ENCODE assay signal across 8 cellular contexts in the genomic region with DNA sequence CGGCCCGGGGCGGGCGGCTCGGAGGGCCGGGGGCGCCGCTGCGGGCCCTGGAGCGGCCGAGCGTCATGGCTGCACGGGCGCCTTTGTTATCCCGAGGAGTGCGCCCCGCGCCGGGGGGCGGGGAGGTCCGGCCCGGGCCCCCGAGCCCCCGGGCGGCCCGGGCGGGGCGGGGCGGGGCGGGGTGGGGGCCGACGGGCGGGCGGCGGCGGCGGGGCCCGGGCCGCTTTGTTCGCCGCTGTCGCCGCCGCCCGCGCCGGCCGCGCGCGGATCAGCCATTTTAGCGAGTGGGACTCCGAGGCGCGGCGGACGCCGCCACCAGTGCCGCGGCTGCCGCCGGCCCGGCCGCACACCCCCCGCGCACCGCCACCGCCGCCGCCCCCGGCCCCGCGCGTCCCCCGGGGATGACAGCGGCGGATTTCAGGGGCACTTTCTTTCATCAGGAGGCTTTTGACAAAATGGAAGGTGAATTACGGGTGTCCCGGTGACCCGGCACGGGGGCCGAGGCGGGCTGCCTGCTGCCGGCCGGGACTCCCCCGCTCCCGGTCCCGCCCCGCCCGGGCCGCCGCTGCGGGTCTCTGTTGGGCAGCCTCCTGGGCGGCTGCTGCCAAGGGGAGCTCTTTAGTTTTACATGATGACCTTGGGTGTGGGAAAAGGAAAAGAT. TPM values are rescaled to one million over a fixed set of nuclear protein-coding genes. Genes with fewer than 3 reads are reported as not detected.
DNase-seq lines count a peak whose midpoint lies in the region; ATAC-seq and TF ChIP-seq lines count a peak whose summit lies in the region.

No MANE protein-coding gene starts in this region.

- H3K27ac ChIP-seq in SK-N-SH (ENCODE audit: low read depth in 2 of 2, low read length in 1 of 2) = no peak overlapping the region; a peak in 2 of 4 replicates

- no peak for TF ChIP-seq CTCF in SK-N-SH (IDR thresholded peaks at IDR 0.05)

- peaks cover 19% of the 10 kb centered on the region for H3K79me2 ChIP-seq in SK-N-SH (ENCODE audit: insufficient read depth)

- H3K27me3 Mint-ChIP-seq in activated CD4-positive, alpha-beta memory T cell treated with anti-CD3 and anti-CD28 coated beads for 36 hours = peaks cover 3% of the 10 kb centered on the region

- no peaks in the 10 kb centered on the region for H3K9me2 ChIP-seq in SK-N-SH

- H3K27me3 ChIP-seq in SK-N-SH (ENCODE audit: insufficient read depth) = no peaks in the 10 kb centered on the region

- WGBS in SK-N-SH (ENCODE audit: low lambda C conversion rate) = 33% methylated on average over 31 of the region's 94 CpGs

- peak overlapping the region; percentile 76 for H3K4me2 ChIP-seq in SK-N-SH

- H3K4me1 ChIP-seq in SK-N-SH (ENCODE audit: control insufficient read depth in 1 of 2, insufficient read depth in 2 of 2, low read depth in 1 of 2, low read length in 1 of 2) = peaks cover 0 to 3% of the 10 kb centered on the region in 2 experiments; a peak in 1 of 4 replicates

- intact Hi-C loops in activated CD4-positive, alpha-beta memory T cell treated with anti-CD3 and anti-CD28 coated beads for 36 hours (cut with micrococcal nuclease) = loop anchor here (5.0 to 10.0 kb wide), 3 partner anchors 48 to 212 kb away; no protein-coding TSS in a partner anchor

- H3K4me1 Mint-ChIP-seq in activated CD4-positive, alpha-beta memory T cell treated with anti-CD3 and anti-CD28 coated beads for 36 hours (ENCODE audit: low read depth) = peaks cover 9% of the 10 kb centered on the region

- H3K27ac Mint-ChIP-seq in activated CD4-positive, alpha-beta memory T cell treated with anti-CD3 and anti-CD28 coated beads for 36 hours = peak overlapping the region; percentile 5

- POLR2A ChIA-PET in SK-N-SH (lab: Yijun Ruan, JAX) = no interaction called here
- POLR2A ChIA-PET in activated CD4-positive, alpha-beta memory T cell treated with anti-CD3 and anti-CD28 coated beads for 36 hours (lab: Charles Lee) = interaction anchor here (1.1 kb wide), 1 partner anchor 217 kb away, joined by 4 read pairs; no protein-coding TSS in a partner anchor

- H4K20me1 ChIP-seq in SK-N-SH (ENCODE audit: insufficient read depth) = no peaks in the 10 kb centered on the region

- ATAC-seq in SK-N-SH treated with all-trans-retinoic acid at 6 μM for 48 hours (no peak), HG02798 (IDR thresholded peaks at IDR 0.05; ENCODE audit: poor library complexity, unreplicated experiment) (peak; percentile 14), GM18870 (IDR thresholded peaks at IDR 0.05; ENCODE audit: unreplicated experiment) (no peak)

- no peak overlapping the region for H2AFZ ChIP-seq in SK-N-SH (ENCODE audit: low read depth)

- H3K9me3 ChIP-seq in SK-N-SH = no peaks in the 10 kb centered on the region

- CTCF ChIA-PET in SK-N-SH (lab: Yijun Ruan, JAX) = no interaction called here
- CTCF ChIA-PET in activated CD4-positive, alpha-beta memory T cell treated with anti-CD3 and anti-CD28 coated beads for 36 hours (lab: Charles Lee) = interaction anchor here (1.0 to 1.4 kb wide), 2 partner anchors 212 to 215 kb away, joined by 3 to 5 read pairs; no protein-coding TSS in a partner anchor

- H3K36me3 Mint-ChIP-seq in activated CD4-positive, alpha-beta memory T cell treated with anti-CD3 and anti-CD28 coated beads for 36 hours = peaks cover 20% of the 10 kb centered on the region

- no peak for TF ChIP-seq EP300 in SK-N-SH (IDR thresholded peaks at IDR 0.05; ENCODE audit: borderline replicate concordance in 1 of 2, low read depth in 1 of 2, low read length in 1 of 2)

- DNase-seq in SK-N-SH (peak; percentile 71), germinal center (ENCODE audit: low spot score) (peak; percentile 11), skeletal muscle cell (ENCODE audit: low read depth) (no peak), NCI-H446 treated with DMSO at 0.1 percent for 48 hours (lab: John Stamatoyannopoulos, UW) (no peak)
- peak; percentile 8 for DNase-seq in activated CD4-positive, alpha-beta memory T cell treated with anti-CD3 and anti-CD28 coated beads for 36 hours

- H3K9ac ChIP-seq in SK-N-SH = peak overlapping the region; percentile 65; the same call in 1 of the 2 replicates

- H3K4me3 Mint-ChIP-seq in activated CD4-positive, alpha-beta memory T cell treated with anti-CD3 and anti-CD28 coated beads for 36 hours = peak overlapping the region; percentile 77

- peaks cover 3% of the 10 kb centered on the region for H3F3A ChIP-seq in SK-N-SH (replicated peaks; ENCODE audit: insufficient read depth)

- H3K4me3 ChIP-seq in SK-N-SH (ENCODE audit: low read depth in 2 of 2, low read length in 1 of 2) = peak overlapping the region; percentile 63 to 65; a peak in 3 of 4 replicates
- H3K4me3 ChIP-seq in skeletal muscle cell (ENCODE audit: low read depth, low read length) = peak overlapping the region; percentile 57

- no peaks in the 10 kb centered on the region for H3K9me3 Mint-ChIP-seq in activated CD4-positive, alpha-beta memory T cell treated with anti-CD3 and anti-CD28 coated beads for 36 hours

- no peak for TF ChIP-seq RAD21 in SK-N-SH (IDR thresholded peaks at IDR 0.05; ENCODE audit: low read length)

- peaks cover 0 to 8% of the 10 kb centered on the region in 2 experiments for H3K36me3 ChIP-seq in SK-N-SH (replicated peaks in 1 of 2; ENCODE audit: control insufficient read depth in 1 of 2, insufficient read depth in 2 of 2, low read length in 1 of 2)

TF ChIP-seq in SK-N-SH, 30 proteins besides CTCF, POLR2A, EP300 and RAD21 (continues in another document):
- TF ChIP-seq CHD2 (IDR thresholded peaks at IDR 0.05; ENCODE audit: low read length, partially characterized antibody) (no peak), GABPA (IDR thresholded peaks at IDR 0.05; ENCODE audit: low read depth) (no peak), TCF12 (IDR thresholded peaks at IDR 0.05) (no peak), FOXJ3 (CRISPR knock-in tag; IDR thresholded peaks at IDR 0.05) (no peak), RXRA (IDR thresholded peaks at IDR 0.05; ENCODE audit: borderline replicate concordance, low read depth) (no peak), POLR2AphosphoS5 (IDR thresholded peaks at IDR 0.05; ENCODE audit: low read depth, low read length) (no peak), NRF1 (IDR thresholded peaks at IDR 0.05; ENCODE audit: low read depth, low read length) (no peak)
- TF ChIP-seq, protein P1, sequence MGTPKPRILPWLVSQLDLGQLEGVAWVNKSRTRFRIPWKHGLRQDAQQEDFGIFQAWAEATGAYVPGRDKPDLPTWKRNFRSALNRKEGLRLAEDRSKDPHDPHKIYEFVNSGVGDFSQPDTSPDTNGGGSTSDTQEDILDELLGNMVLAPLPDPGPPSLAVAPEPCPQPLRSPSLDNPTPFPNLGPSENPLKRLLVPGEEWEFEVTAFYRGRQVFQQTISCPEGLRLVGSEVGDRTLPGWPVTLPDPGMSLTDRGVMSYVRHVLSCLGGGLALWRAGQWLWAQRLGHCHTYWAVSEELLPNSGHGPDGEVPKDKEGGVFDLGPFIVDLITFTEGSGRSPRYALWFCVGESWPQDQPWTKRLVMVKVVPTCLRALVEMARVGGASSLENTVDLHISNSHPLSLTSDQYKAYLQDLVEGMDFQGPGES (IDR thresholded peaks at IDR 0.05; ENCODE audit: low read depth, low read length) = no peak
- TF ChIP-seq, protein P2, sequence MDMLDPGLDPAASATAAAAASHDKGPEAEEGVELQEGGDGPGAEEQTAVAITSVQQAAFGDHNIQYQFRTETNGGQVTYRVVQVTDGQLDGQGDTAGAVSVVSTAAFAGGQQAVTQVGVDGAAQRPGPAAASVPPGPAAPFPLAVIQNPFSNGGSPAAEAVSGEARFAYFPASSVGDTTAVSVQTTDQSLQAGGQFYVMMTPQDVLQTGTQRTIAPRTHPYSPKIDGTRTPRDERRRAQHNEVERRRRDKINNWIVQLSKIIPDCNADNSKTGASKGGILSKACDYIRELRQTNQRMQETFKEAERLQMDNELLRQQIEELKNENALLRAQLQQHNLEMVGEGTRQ (IDR thresholded peaks at IDR 0.05; ENCODE audit: borderline replicate concordance, low read depth, low read length) = no peak

TF ChIP-seq in SK-N-SH treated with all-trans-retinoic acid at 6 μM for 48 hours, 23 proteins besides CTCF, POLR2A, EP300 and RAD21 (continues in another document):
- TF ChIP-seq RARB (CRISPR knock-in tag; IDR thresholded peaks at IDR 0.05) (no peak), GLIS3 (CRISPR knock-in tag; IDR thresholded peaks at IDR 0.05) (no peak), BACH2 (CRISPR knock-in tag; IDR thresholded peaks at IDR 0.05; ENCODE audit: borderline replicate concordance) (no peak)
- TF ChIP-seq, protein P3, sequence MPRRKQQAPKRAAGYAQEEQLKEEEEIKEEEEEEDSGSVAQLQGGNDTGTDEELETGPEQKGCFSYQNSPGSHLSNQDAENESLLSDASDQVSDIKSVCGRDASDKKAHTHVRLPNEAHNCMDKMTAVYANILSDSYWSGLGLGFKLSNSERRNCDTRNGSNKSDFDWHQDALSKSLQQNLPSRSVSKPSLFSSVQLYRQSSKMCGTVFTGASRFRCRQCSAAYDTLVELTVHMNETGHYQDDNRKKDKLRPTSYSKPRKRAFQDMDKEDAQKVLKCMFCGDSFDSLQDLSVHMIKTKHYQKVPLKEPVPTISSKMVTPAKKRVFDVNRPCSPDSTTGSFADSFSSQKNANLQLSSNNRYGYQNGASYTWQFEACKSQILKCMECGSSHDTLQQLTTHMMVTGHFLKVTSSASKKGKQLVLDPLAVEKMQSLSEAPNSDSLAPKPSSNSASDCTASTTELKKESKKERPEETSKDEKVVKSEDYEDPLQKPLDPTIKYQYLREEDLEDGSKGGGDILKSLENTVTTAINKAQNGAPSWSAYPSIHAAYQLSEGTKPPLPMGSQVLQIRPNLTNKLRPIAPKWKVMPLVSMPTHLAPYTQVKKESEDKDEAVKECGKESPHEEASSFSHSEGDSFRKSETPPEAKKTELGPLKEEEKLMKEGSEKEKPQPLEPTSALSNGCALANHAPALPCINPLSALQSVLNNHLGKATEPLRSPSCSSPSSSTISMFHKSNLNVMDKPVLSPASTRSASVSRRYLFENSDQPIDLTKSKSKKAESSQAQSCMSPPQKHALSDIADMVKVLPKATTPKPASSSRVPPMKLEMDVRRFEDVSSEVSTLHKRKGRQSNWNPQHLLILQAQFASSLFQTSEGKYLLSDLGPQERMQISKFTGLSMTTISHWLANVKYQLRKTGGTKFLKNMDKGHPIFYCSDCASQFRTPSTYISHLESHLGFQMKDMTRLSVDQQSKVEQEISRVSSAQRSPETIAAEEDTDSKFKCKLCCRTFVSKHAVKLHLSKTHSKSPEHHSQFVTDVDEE (CRISPR knock-in tag; IDR thresholded peaks at IDR 0.05) = no peak

RNA-seq across cellular contexts. Expression of a gene that starts 1.2 kb away (rescaled TPM):
- 11.3 and 12.2 TPM in 2 replicates for polyA plus RNA-seq in SK-N-SH (2012; rRNA removed)
- 16.5 and 29.0 TPM in 2 replicates for polyA plus RNA-seq in SK-N-SH (2012; cell fraction: cytosol; rRNA removed)
- polyA plus RNA-seq in SK-N-SH (2012; cell fraction: nucleus; rRNA removed) = 3.3 and 5.2 TPM in 2 replicates
- 10 to 100 TPM; 30.7 to 40.7 TPM for total RNA-seq in activated CD4-positive, alpha-beta memory T cell treated with anti-CD3 and anti-CD28 coated beads for 36 hours

Comparison
In these comparisons a context has a peak if more than half of its experiments do, and no peak if none do; other contexts are left out.
1. DNase-seq: peak in SK-N-SH (single experiment), activated CD4-positive, alpha-beta memory T cell treated with anti-CD3 and anti-CD28 coated beads for 36 hours (single experiment) and germinal center (single experiment); none in skeletal muscle cell (single experiment) and NCI-H446 treated with DMSO at 0.1 percent for 48 hours (single experiment).